ENCODE assay signal across 30 cellular contexts in genomic region chr2:30775833-30776232, GRCh38. TPM values are rescaled to one million over a fixed set of nuclear protein-coding genes. Genes with fewer than 3 reads are reported as not detected.
DNase-seq lines count a peak whose midpoint lies in the region; ATAC-seq, FAIRE-seq and TF ChIP-seq lines count a peak whose summit lies in the region.
"Had no signal": no experiment of that assay in that cellular context is flagged by ENCODE, and none has a peak within 500 bp of the region (broad histone marks: within the 10 kb centered on the region; RNA-seq: fewer than 3 reads in every experiment).

No MANE protein-coding gene starts in this region.

- no peak for ATAC-seq in left lobe of liver

- in situ Hi-C loops in GM23248 (cut with MboI) = no loop called here

- H3K4me1 ChIP-seq in stomach = peaks cover 0 to 8% (median 1%) of the 10 kb centered on the region in 4 donors
- H3K4me1 ChIP-seq in GM23248 (ENCODE audit: insufficient read depth) = no peaks in the 10 kb centered on the region
- H3K4me1 ChIP-seq: adrenal gland, pancreas, SJSA1 had no signal

- peaks cover 0 to 8% (median 4%) of the 10 kb centered on the region in 4 donors for H3K36me3 ChIP-seq in stomach
- H3K36me3 ChIP-seq in GM23248 (ENCODE audit: low read depth) = no peaks in the 10 kb centered on the region
- H3K36me3 ChIP-seq: adrenal gland, pancreas, SJSA1 had no signal

- H3K79me2 ChIP-seq in GM23248 (ENCODE audit: insufficient read depth) = no peaks in the 10 kb centered on the region

- H3K27ac ChIP-seq in VCaP (peak overlapping the region; percentile 72; the same call in 1 of the 2 replicates), stomach (no peak overlapping the region), GM23248 (no peak overlapping the region)
- H3K27ac ChIP-seq: adrenal gland, C4-2B, pancreas, RWPE1, SJSA1, skin epidermis had no signal

- TF ChIP-seq EP300 in stomach (IDR thresholded peaks at IDR 0.05) = no peak

- H3K9me2 ChIP-seq in GM23248 (ENCODE audit: insufficient read depth) = no peaks in the 10 kb centered on the region

- H3K4me3 ChIP-seq in stomach = no peak overlapping the region
- H3K4me3 ChIP-seq in GM23248 = no peak overlapping the region
- H3K4me3 ChIP-seq: adrenal gland, pancreas, SJSA1, skin epidermis had no signal

- WGBS in stomach, 5 donors = 52 to 75% (median 64%) methylated on average over 7 of the region's 7 CpGs
- 26 to 32% methylated on average over 7 of the region's 7 CpGs for WGBS in GM23248 (ENCODE audit: low coverage in 1 of 2, low lambda C conversion rate in 2 of 2, missing lambda C conversion rate in 2 of 2), 2 experiments

- H2AFZ ChIP-seq in GM23248 = no peak overlapping the region

- H3F3A ChIP-seq in GM23248 (ENCODE audit: insufficient read depth) = no peaks in the 10 kb centered on the region

- no peak for FAIRE-seq in GM12891 (lab: Jason Lieb, UNC)
- FAIRE-seq: frontal cortex, pancreas had no signal

- no peaks in the 10 kb centered on the region for H4K20me1 ChIP-seq in GM23248 (ENCODE audit: insufficient read depth)

- H3K9me3 ChIP-seq in stomach (no peaks in the 10 kb centered on the region), GM23248 (ENCODE audit: low read depth) (no peaks in the 10 kb centered on the region)
- H3K9me3 ChIP-seq: adrenal gland, pancreas, SJSA1 had no signal

- TF ChIP-seq CTCF in VCaP (conservative IDR thresholded peaks at IDR 0.05) (no peak), stomach (IDR thresholded peaks at IDR 0.05) (no peak)

- DNase-seq in Daoy (ENCODE audit: low read depth) (peak; percentile 47), left lobe of liver (ENCODE audit: low spot score) (peak; percentile 7), stomach (peak; percentile 4), GM12891 (ENCODE audit: insufficient read length, low spot score) (no peak), GM23248 (no peak)
- DNase-seq in stimulated activated CD4-positive, alpha-beta T cell treated with anti-CD3 and anti-CD28 coated beads, Interleukin-4, amount 100 ng/mL, for 24 hours = no peak
- DNase-seq: activated CD4-positive, CD25-positive, alpha-beta regulatory T cell; activated naive CD4-positive, alpha-beta T cell treated with anti-CD3 and anti-CD28 coated beads, Interleukin-2, amount 10 ng/mL, durations not matched to agents 7 days and 5 days; DMS79 treated with DMSO at 0.1 percent for 48 hours; GOT3; KBM-7; kidney glomerular epithelial cell; mammary epithelial cell; NCI-H1105; NCI-H187; NCI-H2171 treated with DMSO at 0.1 percent for 48 hours; NCI-H510A treated with DMSO at 0.1 percent for 48 hours; pancreas had no signal

- intact Hi-C loops in stomach (cut with DNase I; ENCODE audit: low total_unique reads) = no loop called here

- H3K4me2 ChIP-seq in GM23248 (ENCODE audit: unreplicated experiment) = no peak overlapping the region

- no peak overlapping the region for H3K9ac ChIP-seq in GM23248

- no peak for TF ChIP-seq POLR2A in stomach (IDR thresholded peaks at IDR 0.05)
- TF ChIP-seq POLR2A in GM12891 (IDR thresholded peaks at IDR 0.05; ENCODE audit: low read depth, low read length) = no peak

- H3K27me3 ChIP-seq in stomach = peaks cover 0 to 13% (median 0%) of the 10 kb centered on the region in 3 donors
- H3K27me3 ChIP-seq in GM23248 (replicated peaks; ENCODE audit: insufficient read depth) = peaks cover 56% of the 10 kb centered on the region
- H3K27me3 ChIP-seq: adrenal gland, pancreas had no signal

TF ChIP-seq in GM12891, 5 proteins besides CTCF, POLR2A, EP300 and RAD21:
- TF ChIP-seq PAX5 (IDR thresholded peaks at IDR 0.05; ENCODE audit: insufficient read depth, low read length, severe bottlenecking) = no peak
- TF ChIP-seq SPI1 (IDR thresholded peaks at IDR 0.05; ENCODE audit: low read depth, low read length) = no peak
- TF ChIP-seq POLR2AphosphoS5 (IDR thresholded peaks at IDR 0.05; ENCODE audit: low read depth, low read length) = no peak

RNA-seq across cellular contexts. Expression of gene CAPN13, which starts 31.4 kb away (rescaled TPM):
- total RNA-seq in Daoy (2014; rRNA removed; shearing (Covaris generic)) = not detected in 2 replicates
- total RNA-seq in left lobe of liver (0.08 TPM), stomach (10 to 100 TPM in 4 of 5 donors, 1 to 10 TPM in 1; 6.4 to 93.3 (median 57.1) TPM)
- polyA plus RNA-seq in stomach (10 to 100 TPM; 20.3 to 34.3 (median 26.0) TPM), GM23248 (2016; fragmentation: Nextera tagmentation; extraction: Ambion mirVana) (not detected in 2 replicates)
- polyA plus RNA-seq in GM12891 (2012; ENCODE audit: low read depth, missing spikeins) = not detected
- not detected in 2 replicates for total RNA-seq in GM23248 (2014; rRNA removed; shearing (Covaris generic))
- total RNA-seq: activated T-helper 1 cell treated with anti-CD3 and anti-CD28 coated beads, Interleukin-12 subunit alpha, Interleukin-12 subunit beta, Interleukin-2, Interleukin-4 antibody, amounts not matched to agents 30 ng/mL and 10 ng/mL and 1 ng/mL, durations not matched to agents 14 hours and 24 hours and 36 hours; dermis microvascular lymphatic vessel endothelial cell; frontal cortex; MCF 10A; SJSA1 had no signal
- polyA plus RNA-seq: AG04450, mammary epithelial cell, neural cell had no signal

Comparison
In these comparisons a context has a peak if more than half of its experiments do, and no peak if none do; other contexts are left out.
1. DNase-seq: peak in Daoy (single experiment), left lobe of liver (single experiment) and stomach (single experiment); none in GM12891 (single experiment), GM23248 (single experiment) and stimulated activated CD4-positive, alpha-beta T cell treated with anti-CD3 and anti-CD28 coated beads, Interleukin-4, amount 100 ng/mL, for 24 hours (single experiment).